11 cellular contexts compared by ENCODE assay signal in the genomic region with DNA sequence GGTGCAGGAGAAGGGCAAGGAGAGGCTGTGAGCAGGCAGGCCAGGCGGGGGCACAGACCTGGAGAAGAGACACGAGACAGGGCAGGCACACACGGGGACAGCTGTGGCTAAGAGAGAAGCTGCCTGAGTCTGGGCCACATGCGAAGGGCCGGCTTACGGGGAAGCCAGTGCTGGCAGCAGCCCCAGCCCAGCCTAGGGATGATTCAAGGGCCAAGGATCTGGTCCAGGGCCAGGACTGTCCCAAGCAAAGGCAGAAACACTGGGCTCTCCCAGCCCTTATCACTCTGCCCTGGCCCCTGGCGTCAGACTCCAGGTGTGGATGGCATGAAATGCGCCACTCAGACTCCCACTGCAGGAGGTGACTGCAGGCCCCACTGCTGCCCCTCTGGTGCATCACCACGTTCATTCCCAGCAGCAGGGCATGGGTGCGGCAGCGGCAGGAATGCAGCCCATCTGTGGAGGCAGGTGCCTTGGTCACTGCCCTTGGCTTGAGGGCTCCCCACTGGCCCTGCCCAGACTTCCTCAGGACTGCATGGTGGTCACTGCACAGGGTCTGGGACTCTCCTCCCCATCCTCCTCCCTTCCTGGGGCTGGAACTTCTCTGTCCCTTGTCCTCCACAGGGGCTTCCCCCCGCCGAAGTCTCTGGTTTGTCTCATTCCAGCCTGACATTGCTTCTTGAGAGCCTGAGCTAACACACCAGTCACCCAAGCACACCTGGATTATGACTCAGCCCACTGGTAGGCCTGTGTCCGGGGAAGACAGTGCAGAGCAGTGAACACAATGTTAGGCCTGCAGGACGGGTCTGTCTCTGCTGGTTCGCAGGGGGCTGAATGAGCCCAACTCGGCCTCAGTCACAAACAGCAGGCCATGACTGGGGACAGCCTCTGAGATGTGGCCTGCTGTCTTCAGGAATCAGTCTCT.
DNase-seq lines count a peak whose midpoint lies in the region; ATAC-seq and TF ChIP-seq lines count a peak whose summit lies in the region.
"Had no signal": no experiment of that assay in that cellular context is flagged by ENCODE, and none has a peak within 500 bp of the region (broad histone marks: within the 10 kb centered on the region; RNA-seq: fewer than 3 reads in every experiment).

No MANE protein-coding gene starts in this region.

- TF ChIP-seq CTCF in choroid plexus epithelial cell (conservative IDR thresholded peaks at IDR 0.05; ENCODE audit: low read depth, low read length): no peak
- no peak for TF ChIP-seq CTCF in lower lobe of right lung (IDR thresholded peaks at IDR 0.05)
- no peak for TF ChIP-seq CTCF in upper lobe of left lung (IDR thresholded peaks at IDR 0.05)

- DNase-seq in activated T-cell treated with anti-CD3 and anti-CD28 coated beads, Interleukin-2, amount 50 U/mL, for 24 hours: no peak
- DNase-seq in activated T-cell treated with anti-CD3 and anti-CD28 coated beads, Interleukin-2, amount 50 U/mL, for 1 hour: no peak
- peak; percentile 77 for DNase-seq in choroid plexus epithelial cell (ENCODE audit: low read depth)
- peak; percentile 70 for DNase-seq in lower lobe of right lung
- DNase-seq in upper lobe of left lung: peak; percentile 74 to 80
- DNase-seq in activated CD4-positive, CD25-positive, alpha-beta regulatory T cell treated with anti-CD3 and anti-CD28 coated beads, Interleukin-2, amount 50 U/mL, for 72 hours: no peak
- DNase-seq in H7: no peak
- DNase-seq in stimulated activated CD4-positive, alpha-beta T cell treated with anti-CD3 and anti-CD28 coated beads, Interleukin-2, amount 100 ng/mL, for 24 hours: no peak
- DNase-seq: activated naive CD8-positive, alpha-beta T cell treated with anti-CD3 and anti-CD28 coated beads, Interleukin-2, amount 50 U/mL, for 24 hours; NCI-H1105 had no signal

- peak overlapping the region; percentile 66 for H3K27ac Mint-ChIP-seq in activated T-cell treated with anti-CD3 and anti-CD28 coated beads, Interleukin-2, amount 50 U/mL, for 24 hours
- H3K27ac Mint-ChIP-seq: B cell had no signal

- peaks cover 12% of the 10 kb centered on the region for H3K4me1 Mint-ChIP-seq in activated T-cell treated with anti-CD3 and anti-CD28 coated beads, Interleukin-2, amount 50 U/mL, for 24 hours (ENCODE audit: low read depth)

- intact Hi-C loops in lower lobe of right lung (cut with DNase I): no loop called here

- H3K36me3 ChIP-seq in lower lobe of right lung: peaks cover 87% of the 10 kb centered on the region
- H3K36me3 ChIP-seq in upper lobe of left lung: peaks cover 5 to 87% (median 50%) of the 10 kb centered on the region in 4 donors
- peaks cover 8% of the 10 kb centered on the region for H3K36me3 ChIP-seq in H7 (replicated peaks; ENCODE audit: control insufficient read depth, insufficient read depth, low read length)

- no peaks in the 10 kb centered on the region for H3K9me3 Mint-ChIP-seq in activated T-cell treated with anti-CD3 and anti-CD28 coated beads, Interleukin-2, amount 50 U/mL, for 24 hours
- H3K9me3 Mint-ChIP-seq: activated naive CD8-positive, alpha-beta T cell treated with anti-CD3 and anti-CD28 coated beads, Interleukin-2, amount 50 U/mL, for 24 hours had no signal

- peak; percentile 31 to 42 for ATAC-seq in lower lobe of right lung
- peak; percentile 69 to 76 for ATAC-seq in upper lobe of left lung (ENCODE audit: low FRiP score in 2 of 2)
- ATAC-seq: activated naive CD8-positive, alpha-beta T cell treated with anti-CD3 and anti-CD28 coated beads, Interleukin-2, amount 50 U/mL, for 24 hours had no signal

- H3K4me3 ChIP-seq in choroid plexus epithelial cell (ENCODE audit: low read depth, low read length): no peak overlapping the region
- no peak overlapping the region for H3K4me3 ChIP-seq in lower lobe of right lung
- no peak overlapping the region for H3K4me3 ChIP-seq in upper lobe of left lung
- H3K4me3 ChIP-seq in H7 (ENCODE audit: insufficient read depth, low read depth, low read length): no peak overlapping the region

- no peak for TF ChIP-seq POLR2A in upper lobe of left lung (IDR thresholded peaks at IDR 0.05)

- 74% methylated on average over 4 to 17 of the region's 17 CpGs for WGBS in upper lobe of left lung, 2 donors

- peaks cover 78% of the 10 kb centered on the region for H3K4me1 ChIP-seq in lower lobe of right lung
- peaks cover 53 to 80% (median 60%) of the 10 kb centered on the region in 4 donors for H3K4me1 ChIP-seq in upper lobe of left lung

- TF ChIP-seq EP300 in upper lobe of left lung (IDR thresholded peaks at IDR 0.05): no peak

- no peaks in the 10 kb centered on the region for H3K27me3 ChIP-seq in lower lobe of right lung (ENCODE audit: low read depth)
- no peaks in the 10 kb centered on the region for H3K27me3 ChIP-seq in upper lobe of left lung
- H3K27me3 ChIP-seq in H7 (ENCODE audit: control insufficient read depth, insufficient read depth, low read length): no peaks in the 10 kb centered on the region

- H3K27ac ChIP-seq in lower lobe of right lung: peak overlapping the region; percentile 54
- H3K27ac ChIP-seq in upper lobe of left lung: peak overlapping the region; percentile 55 to 80 (median 62)

- H3K9me3 ChIP-seq in lower lobe of right lung: no peaks in the 10 kb centered on the region
- H3K9me3 ChIP-seq in upper lobe of left lung: no peaks in the 10 kb centered on the region

- H3K27me3 Mint-ChIP-seq in activated T-cell treated with anti-CD3 and anti-CD28 coated beads, Interleukin-2, amount 50 U/mL, for 24 hours: no peaks in the 10 kb centered on the region
- H3K27me3 Mint-ChIP-seq: activated naive CD8-positive, alpha-beta T cell treated with anti-CD3 and anti-CD28 coated beads, Interleukin-2, amount 50 U/mL, for 24 hours; B cell had no signal

- peaks cover 91% of the 10 kb centered on the region for H3K36me3 Mint-ChIP-seq in activated T-cell treated with anti-CD3 and anti-CD28 coated beads, Interleukin-2, amount 50 U/mL, for 24 hours (ENCODE audit: low read depth)

- H3K4me3 Mint-ChIP-seq in activated T-cell treated with anti-CD3 and anti-CD28 coated beads, Interleukin-2, amount 50 U/mL, for 24 hours: no peak overlapping the region
- H3K4me3 Mint-ChIP-seq: activated naive CD8-positive, alpha-beta T cell treated with anti-CD3 and anti-CD28 coated beads, Interleukin-2, amount 50 U/mL, for 24 hours; B cell had no signal

Comparison
In these comparisons a context has a peak if more than half of its experiments do, and no peak if none do; other contexts are left out.
1. DNase-seq: peak in choroid plexus epithelial cell (single experiment), lower lobe of right lung (single experiment) and upper lobe of left lung (2 of 2); none in activated T-cell treated with anti-CD3 and anti-CD28 coated beads, Interleukin-2, amount 50 U/mL, for 24 hours (single experiment), activated T-cell treated with anti-CD3 and anti-CD28 coated beads, Interleukin-2, amount 50 U/mL, for 1 hour (single experiment), activated CD4-positive, CD25-positive, alpha-beta regulatory T cell treated with anti-CD3 and anti-CD28 coated beads, Interleukin-2, amount 50 U/mL, for 72 hours (single experiment), H7 (single experiment) and stimulated activated CD4-positive, alpha-beta T cell treated with anti-CD3 and anti-CD28 coated beads, Interleukin-2, amount 100 ng/mL, for 24 hours (0 of 2).